In genomic region chr17:81378941-81379511, GRCh38 we compare ENCODE assay signal across 1 cellular context.
TF ChIP-seq lines count a peak whose summit lies in the region.

No MANE protein-coding gene starts in this region.

TF ChIP-seq in A549, 52 proteins besides CTCF, POLR2A, EP300 and RAD21 (continued from another document):
- TF ChIP-seq ELK1 (IDR thresholded peaks at IDR 0.05; ENCODE audit: low read depth, low read length) (no peak), HDAC2 (IDR thresholded peaks at IDR 0.05) (no peak), SREBF2 (IDR thresholded peaks at IDR 0.05) (no peak), BHLHE40 (IDR thresholded peaks at IDR 0.05; ENCODE audit: low read depth, low read length) (no peak)
